1 cellular context compared by ENCODE assay signal in the genomic region with DNA sequence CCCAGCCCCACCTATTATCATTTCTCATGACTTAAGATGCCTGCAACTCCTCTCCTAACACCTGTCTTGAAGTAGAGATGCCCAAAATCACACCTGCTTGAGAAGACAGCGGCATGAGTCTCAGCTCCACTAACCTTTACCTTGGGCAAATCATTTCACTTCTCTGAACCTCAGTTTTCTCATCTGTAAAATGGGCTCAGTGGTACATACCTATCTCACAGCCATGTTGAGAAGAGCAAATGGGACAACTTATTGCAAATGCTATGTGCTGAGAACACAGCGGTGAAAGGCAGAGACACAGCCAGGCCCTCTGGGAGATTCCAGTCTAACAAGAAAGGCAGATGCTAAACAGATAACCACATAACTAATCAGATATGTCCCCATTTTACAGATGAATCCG.
TF ChIP-seq lines count a peak whose summit lies in the region.

No MANE protein-coding gene starts in this region.

TF ChIP-seq in K562, 482 proteins besides CTCF, POLR2A, EP300 and RAD21 (continued from another document and continues in another):
- no peak for TF ChIP-seq ZBTB17 (CRISPR knock-in tag; IDR thresholded peaks at IDR 0.05)
- no peak for TF ChIP-seq GABPB2 (CRISPR knock-in tag; conservative IDR thresholded peaks at IDR 0.05)
- TF ChIP-seq ADNP (tag; IDR thresholded peaks at IDR 0.05), result peak; percentile 87
- TF ChIP-seq, protein P1, sequence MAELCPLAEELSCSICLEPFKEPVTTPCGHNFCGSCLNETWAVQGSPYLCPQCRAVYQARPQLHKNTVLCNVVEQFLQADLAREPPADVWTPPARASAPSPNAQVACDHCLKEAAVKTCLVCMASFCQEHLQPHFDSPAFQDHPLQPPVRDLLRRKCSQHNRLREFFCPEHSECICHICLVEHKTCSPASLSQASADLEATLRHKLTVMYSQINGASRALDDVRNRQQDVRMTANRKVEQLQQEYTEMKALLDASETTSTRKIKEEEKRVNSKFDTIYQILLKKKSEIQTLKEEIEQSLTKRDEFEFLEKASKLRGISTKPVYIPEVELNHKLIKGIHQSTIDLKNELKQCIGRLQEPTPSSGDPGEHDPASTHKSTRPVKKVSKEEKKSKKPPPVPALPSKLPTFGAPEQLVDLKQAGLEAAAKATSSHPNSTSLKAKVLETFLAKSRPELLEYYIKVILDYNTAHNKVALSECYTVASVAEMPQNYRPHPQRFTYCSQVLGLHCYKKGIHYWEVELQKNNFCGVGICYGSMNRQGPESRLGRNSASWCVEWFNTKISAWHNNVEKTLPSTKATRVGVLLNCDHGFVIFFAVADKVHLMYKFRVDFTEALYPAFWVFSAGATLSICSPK (IDR thresholded peaks at IDR 0.05; ENCODE audit: borderline replicate concordance), result no peak
- TF ChIP-seq, protein P2, sequence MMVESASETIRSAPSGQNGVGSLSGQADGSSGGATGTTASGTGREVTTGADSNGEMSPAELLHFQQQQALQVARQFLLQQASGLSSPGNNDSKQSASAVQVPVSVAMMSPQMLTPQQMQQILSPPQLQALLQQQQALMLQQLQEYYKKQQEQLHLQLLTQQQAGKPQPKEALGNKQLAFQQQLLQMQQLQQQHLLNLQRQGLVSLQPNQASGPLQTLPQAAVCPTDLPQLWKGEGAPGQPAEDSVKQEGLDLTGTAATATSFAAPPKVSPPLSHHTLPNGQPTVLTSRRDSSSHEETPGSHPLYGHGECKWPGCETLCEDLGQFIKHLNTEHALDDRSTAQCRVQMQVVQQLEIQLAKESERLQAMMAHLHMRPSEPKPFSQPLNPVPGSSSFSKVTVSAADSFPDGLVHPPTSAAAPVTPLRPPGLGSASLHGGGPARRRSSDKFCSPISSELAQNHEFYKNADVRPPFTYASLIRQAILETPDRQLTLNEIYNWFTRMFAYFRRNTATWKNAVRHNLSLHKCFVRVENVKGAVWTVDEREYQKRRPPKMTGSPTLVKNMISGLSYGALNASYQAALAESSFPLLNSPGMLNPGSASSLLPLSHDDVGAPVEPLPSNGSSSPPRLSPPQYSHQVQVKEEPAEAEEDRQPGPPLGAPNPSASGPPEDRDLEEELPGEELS (CRISPR knock-in tag; IDR thresholded peaks at IDR 0.05; ENCODE audit: borderline replicate concordance), result no peak
- no peak for TF ChIP-seq PCBP2 (IDR thresholded peaks at IDR 0.05; ENCODE audit: low read depth, low read length, poor library complexity, severe bottlenecking)
- no peak for TF ChIP-seq ZNF436 (CRISPR knock-in tag; IDR thresholded peaks at IDR 0.05)
- TF ChIP-seq RBM34 (IDR thresholded peaks at IDR 0.05; ENCODE audit: borderline replicate concordance, insufficient read depth, low read length), result no peak
- TF ChIP-seq, protein P3, sequence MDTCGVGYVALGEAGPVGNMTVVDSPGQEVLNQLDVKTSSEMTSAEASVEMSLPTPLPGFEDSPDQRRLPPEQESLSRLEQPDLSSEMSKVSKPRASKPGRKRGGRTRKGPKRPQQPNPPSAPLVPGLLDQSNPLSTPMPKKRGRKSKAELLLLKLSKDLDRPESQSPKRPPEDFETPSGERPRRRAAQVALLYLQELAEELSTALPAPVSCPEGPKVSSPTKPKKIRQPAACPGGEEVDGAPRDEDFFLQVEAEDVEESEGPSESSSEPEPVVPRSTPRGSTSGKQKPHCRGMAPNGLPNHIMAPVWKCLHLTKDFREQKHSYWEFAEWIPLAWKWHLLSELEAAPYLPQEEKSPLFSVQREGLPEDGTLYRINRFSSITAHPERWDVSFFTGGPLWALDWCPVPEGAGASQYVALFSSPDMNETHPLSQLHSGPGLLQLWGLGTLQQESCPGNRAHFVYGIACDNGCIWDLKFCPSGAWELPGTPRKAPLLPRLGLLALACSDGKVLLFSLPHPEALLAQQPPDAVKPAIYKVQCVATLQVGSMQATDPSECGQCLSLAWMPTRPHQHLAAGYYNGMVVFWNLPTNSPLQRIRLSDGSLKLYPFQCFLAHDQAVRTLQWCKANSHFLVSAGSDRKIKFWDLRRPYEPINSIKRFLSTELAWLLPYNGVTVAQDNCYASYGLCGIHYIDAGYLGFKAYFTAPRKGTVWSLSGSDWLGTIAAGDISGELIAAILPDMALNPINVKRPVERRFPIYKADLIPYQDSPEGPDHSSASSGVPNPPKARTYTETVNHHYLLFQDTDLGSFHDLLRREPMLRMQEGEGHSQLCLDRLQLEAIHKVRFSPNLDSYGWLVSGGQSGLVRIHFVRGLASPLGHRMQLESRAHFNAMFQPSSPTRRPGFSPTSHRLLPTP (IDR thresholded peaks at IDR 0.05; ENCODE audit: borderline replicate concordance, extremely low read depth, insufficient read length), result no peak
- TF ChIP-seq, protein P4, sequence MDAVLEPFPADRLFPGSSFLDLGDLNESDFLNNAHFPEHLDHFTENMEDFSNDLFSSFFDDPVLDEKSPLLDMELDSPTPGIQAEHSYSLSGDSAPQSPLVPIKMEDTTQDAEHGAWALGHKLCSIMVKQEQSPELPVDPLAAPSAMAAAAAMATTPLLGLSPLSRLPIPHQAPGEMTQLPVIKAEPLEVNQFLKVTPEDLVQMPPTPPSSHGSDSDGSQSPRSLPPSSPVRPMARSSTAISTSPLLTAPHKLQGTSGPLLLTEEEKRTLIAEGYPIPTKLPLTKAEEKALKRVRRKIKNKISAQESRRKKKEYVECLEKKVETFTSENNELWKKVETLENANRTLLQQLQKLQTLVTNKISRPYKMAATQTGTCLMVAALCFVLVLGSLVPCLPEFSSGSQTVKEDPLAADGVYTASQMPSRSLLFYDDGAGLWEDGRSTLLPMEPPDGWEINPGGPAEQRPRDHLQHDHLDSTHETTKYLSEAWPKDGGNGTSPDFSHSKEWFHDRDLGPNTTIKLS (IDR thresholded peaks at IDR 0.05; ENCODE audit: borderline replicate concordance, low read depth), result no peak
- TF ChIP-seq ZFP30 (CRISPR knock-in tag; IDR thresholded peaks at IDR 0.05; ENCODE audit: borderline replicate concordance), result no peak
- no peak for TF ChIP-seq TAF9B (IDR thresholded peaks at IDR 0.05; ENCODE audit: partially characterized antibody)
- TF ChIP-seq POLR2G (IDR thresholded peaks at IDR 0.05; ENCODE audit: low read depth, low read length), result no peak
- TF ChIP-seq, protein P5, sequence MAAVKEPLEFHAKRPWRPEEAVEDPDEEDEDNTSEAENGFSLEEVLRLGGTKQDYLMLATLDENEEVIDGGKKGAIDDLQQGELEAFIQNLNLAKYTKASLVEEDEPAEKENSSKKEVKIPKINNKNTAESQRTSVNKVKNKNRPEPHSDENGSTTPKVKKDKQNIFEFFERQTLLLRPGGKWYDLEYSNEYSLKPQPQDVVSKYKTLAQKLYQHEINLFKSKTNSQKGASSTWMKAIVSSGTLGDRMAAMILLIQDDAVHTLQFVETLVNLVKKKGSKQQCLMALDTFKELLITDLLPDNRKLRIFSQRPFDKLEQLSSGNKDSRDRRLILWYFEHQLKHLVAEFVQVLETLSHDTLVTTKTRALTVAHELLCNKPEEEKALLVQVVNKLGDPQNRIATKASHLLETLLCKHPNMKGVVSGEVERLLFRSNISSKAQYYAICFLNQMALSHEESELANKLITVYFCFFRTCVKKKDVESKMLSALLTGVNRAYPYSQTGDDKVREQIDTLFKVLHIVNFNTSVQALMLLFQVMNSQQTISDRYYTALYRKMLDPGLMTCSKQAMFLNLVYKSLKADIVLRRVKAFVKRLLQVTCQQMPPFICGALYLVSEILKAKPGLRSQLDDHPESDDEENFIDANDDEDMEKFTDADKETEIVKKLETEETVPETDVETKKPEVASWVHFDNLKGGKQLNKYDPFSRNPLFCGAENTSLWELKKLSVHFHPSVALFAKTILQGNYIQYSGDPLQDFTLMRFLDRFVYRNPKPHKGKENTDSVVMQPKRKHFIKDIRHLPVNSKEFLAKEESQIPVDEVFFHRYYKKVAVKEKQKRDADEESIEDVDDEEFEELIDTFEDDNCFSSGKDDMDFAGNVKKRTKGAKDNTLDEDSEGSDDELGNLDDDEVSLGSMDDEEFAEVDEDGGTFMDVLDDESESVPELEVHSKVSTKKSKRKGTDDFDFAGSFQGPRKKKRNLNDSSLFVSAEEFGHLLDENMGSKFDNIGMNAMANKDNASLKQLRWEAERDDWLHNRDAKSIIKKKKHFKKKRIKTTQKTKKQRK (IDR thresholded peaks at IDR 0.05; ENCODE audit: borderline replicate concordance, low read depth, low read length), result no peak
- no peak for TF ChIP-seq ZC3H4 (CRISPR knock-in tag; IDR thresholded peaks at IDR 0.05; ENCODE audit: borderline replicate concordance)
- TF ChIP-seq, protein P6, sequence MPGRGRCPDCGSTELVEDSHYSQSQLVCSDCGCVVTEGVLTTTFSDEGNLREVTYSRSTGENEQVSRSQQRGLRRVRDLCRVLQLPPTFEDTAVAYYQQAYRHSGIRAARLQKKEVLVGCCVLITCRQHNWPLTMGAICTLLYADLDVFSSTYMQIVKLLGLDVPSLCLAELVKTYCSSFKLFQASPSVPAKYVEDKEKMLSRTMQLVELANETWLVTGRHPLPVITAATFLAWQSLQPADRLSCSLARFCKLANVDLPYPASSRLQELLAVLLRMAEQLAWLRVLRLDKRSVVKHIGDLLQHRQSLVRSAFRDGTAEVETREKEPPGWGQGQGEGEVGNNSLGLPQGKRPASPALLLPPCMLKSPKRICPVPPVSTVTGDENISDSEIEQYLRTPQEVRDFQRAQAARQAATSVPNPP (IDR thresholded peaks at IDR 0.05; ENCODE audit: borderline replicate concordance, insufficient read depth, insufficient read length), result no peak
- TF ChIP-seq POLR2AphosphoS2 (IDR thresholded peaks at IDR 0.05; ENCODE audit: low read length), result no peak
- TF ChIP-seq HDAC2 (IDR thresholded peaks at IDR 0.05), result peak; percentile 69; the same call in 1 of the 2 replicates
- no peak for TF ChIP-seq CREB1 (IDR thresholded peaks at IDR 0.05)
- no peak for TF ChIP-seq CREB1 (CRISPR knock-in tag; IDR thresholded peaks at IDR 0.05)
- no peak for TF ChIP-seq SAP30 (IDR thresholded peaks at IDR 0.05; ENCODE audit: borderline replicate concordance, insufficient read depth, low read depth, low read length, poor library complexity, severe bottlenecking)
- no peak for TF ChIP-seq POU5F1 (IDR thresholded peaks at IDR 0.05; ENCODE audit: borderline replicate concordance, low read depth, low read length, partially characterized antibody)
- TF ChIP-seq ZNF77 (CRISPR knock-in tag; IDR thresholded peaks at IDR 0.05), result no peak
- TF ChIP-seq KDM1A (IDR thresholded peaks at IDR 0.05), result peak; percentile 67 to 84
- no peak for TF ChIP-seq ILF3 (IDR thresholded peaks at IDR 0.05; ENCODE audit: borderline replicate concordance)
- TF ChIP-seq, protein P7, sequence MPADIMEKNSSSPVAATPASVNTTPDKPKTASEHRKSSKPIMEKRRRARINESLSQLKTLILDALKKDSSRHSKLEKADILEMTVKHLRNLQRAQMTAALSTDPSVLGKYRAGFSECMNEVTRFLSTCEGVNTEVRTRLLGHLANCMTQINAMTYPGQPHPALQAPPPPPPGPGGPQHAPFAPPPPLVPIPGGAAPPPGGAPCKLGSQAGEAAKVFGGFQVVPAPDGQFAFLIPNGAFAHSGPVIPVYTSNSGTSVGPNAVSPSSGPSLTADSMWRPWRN (IDR thresholded peaks at IDR 0.05; ENCODE audit: low read depth), result no peak
- no peak for TF ChIP-seq POLR3G (IDR thresholded peaks at IDR 0.05; ENCODE audit: extremely low read depth, insufficient read length, insufficient replicate concordance)
- TF ChIP-seq PHF8 (IDR thresholded peaks at IDR 0.05; ENCODE audit: borderline replicate concordance, low read length), result no peak
- TF ChIP-seq, protein P8, sequence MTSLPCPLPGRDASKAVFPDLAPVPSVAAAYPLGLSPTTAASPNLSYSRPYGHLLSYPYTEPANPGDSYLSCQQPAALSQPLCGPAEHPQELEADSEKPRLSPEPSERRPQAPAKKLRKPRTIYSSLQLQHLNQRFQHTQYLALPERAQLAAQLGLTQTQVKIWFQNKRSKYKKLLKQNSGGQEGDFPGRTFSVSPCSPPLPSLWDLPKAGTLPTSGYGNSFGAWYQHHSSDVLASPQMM (CRISPR knock-in tag; IDR thresholded peaks at IDR 0.05), result no peak
- TF ChIP-seq DNMT1 (IDR thresholded peaks at IDR 0.05), result no peak
- TF ChIP-seq ZNF165 (CRISPR knock-in tag; IDR thresholded peaks at IDR 0.05; ENCODE audit: borderline replicate concordance), result no peak
- TF ChIP-seq, protein P9, sequence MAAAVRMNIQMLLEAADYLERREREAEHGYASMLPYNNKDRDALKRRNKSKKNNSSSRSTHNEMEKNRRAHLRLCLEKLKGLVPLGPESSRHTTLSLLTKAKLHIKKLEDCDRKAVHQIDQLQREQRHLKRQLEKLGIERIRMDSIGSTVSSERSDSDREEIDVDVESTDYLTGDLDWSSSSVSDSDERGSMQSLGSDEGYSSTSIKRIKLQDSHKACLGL (CRISPR knock-in tag; IDR thresholded peaks at IDR 0.05; ENCODE audit: borderline replicate concordance, poor library complexity, severe bottlenecking), result no peak
- TF ChIP-seq, protein P10, sequence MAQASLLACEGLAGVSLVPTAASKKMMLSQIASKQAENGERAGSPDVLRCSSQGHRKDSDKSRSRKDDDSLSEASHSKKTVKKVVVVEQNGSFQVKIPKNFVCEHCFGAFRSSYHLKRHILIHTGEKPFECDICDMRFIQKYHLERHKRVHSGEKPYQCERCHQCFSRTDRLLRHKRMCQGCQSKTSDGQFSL (CRISPR knock-in tag; IDR thresholded peaks at IDR 0.05), result no peak
- TF ChIP-seq, protein P10 (tag; IDR thresholded peaks at IDR 0.05), result no peak
- no peak for TF ChIP-seq CBX8 (IDR thresholded peaks at IDR 0.05; ENCODE audit: borderline replicate concordance, extremely low read depth, low read depth, low read length, poor library complexity, severe bottlenecking)
- TF ChIP-seq, protein P11, sequence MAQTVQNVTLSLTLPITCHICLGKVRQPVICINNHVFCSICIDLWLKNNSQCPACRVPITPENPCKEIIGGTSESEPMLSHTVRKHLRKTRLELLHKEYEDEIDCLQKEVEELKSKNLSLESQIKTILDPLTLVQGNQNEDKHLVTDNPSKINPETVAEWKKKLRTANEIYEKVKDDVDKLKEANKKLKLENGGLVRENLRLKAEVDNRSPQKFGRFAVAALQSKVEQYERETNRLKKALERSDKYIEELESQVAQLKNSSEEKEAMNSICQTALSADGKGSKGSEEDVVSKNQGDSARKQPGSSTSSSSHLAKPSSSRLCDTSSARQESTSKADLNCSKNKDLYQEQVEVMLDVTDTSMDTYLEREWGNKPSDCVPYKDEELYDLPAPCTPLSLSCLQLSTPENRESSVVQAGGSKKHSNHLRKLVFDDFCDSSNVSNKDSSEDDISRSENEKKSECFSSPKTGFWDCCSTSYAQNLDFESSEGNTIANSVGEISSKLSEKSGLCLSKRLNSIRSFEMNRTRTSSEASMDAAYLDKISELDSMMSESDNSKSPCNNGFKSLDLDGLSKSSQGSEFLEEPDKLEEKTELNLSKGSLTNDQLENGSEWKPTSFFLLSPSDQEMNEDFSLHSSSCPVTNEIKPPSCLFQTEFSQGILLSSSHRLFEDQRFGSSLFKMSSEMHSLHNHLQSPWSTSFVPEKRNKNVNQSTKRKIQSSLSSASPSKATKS (CRISPR knock-in tag; IDR thresholded peaks at IDR 0.05), result no peak
- TF ChIP-seq BCOR (IDR thresholded peaks at IDR 0.05), result peak; percentile 96
- TF ChIP-seq SRSF1 (IDR thresholded peaks at IDR 0.05; ENCODE audit: low read depth, low read length), result no peak
